In the genomic region with DNA sequence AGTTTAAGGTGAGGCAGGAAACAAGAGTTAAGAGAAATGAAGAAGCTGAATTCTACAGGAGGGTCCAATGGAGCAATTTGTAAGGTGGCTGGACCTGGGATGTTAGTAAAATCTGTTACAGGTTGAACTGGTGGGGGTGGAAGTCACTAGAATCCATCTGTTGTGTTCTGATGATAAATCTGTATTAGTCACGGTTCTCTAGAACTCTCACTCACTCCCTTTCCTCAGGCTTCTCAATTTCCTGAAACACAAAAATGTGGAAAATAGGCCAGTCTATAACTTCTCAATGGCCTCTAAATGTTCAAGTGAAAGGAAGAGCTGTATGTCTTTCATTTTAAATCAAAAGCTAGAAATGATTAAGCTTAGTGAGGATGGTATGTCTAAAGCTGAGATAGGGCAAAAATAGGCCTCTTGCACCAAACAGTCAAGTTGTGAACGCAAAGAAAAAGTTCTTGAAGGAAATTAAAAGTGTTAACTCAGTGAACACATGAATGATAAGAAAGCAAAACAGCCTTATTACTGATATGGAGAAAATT, we compare ENCODE assay signal across 19 cellular contexts.
DNase-seq lines count a peak whose midpoint lies in the region; ATAC-seq, FAIRE-seq and TF ChIP-seq lines count a peak whose summit lies in the region.
"Had no signal": no experiment of that assay in that cellular context is flagged by ENCODE, and none has a peak within 500 bp of the region (broad histone marks: within the 10 kb centered on the region; RNA-seq: fewer than 3 reads in every experiment).

No MANE protein-coding gene starts in this region.

- H3K36me3 ChIP-seq in OCI-LY1 (ENCODE audit: insufficient read depth, low read length): no peaks in the 10 kb centered on the region
- H3K36me3 ChIP-seq in upper lobe of left lung: no peaks in the 10 kb centered on the region
- H3K36me3 ChIP-seq: BLaER1 had no signal

- H3K27me3 Mint-ChIP-seq in stimulated activated naive CD8-positive, alpha-beta T cell treated with anti-CD3 and anti-CD28 coated beads, Interleukin-15, Interleukin-2, amounts not matched to agents 100 ng/mL and 50 ng/mL, for 24 hours: no peaks in the 10 kb centered on the region

- ATAC-seq in stimulated activated naive CD8-positive, alpha-beta T cell treated with anti-CD3 and anti-CD28 coated beads, Interleukin-15, Interleukin-2, amounts not matched to agents 100 U/mL and 50 U/mL, for 24 hours: no peak
- no peak for ATAC-seq in upper lobe of left lung (ENCODE audit: low FRiP score in 2 of 2)
- ATAC-seq: GM23338, Panc1 had no signal

- no peak for TF ChIP-seq CTCF in OCI-LY1 (IDR thresholded peaks at IDR 0.05; ENCODE audit: low read length)
- TF ChIP-seq CTCF in fibroblast of mammary gland (conservative IDR thresholded peaks at IDR 0.05; ENCODE audit: control insufficient read depth, insufficient read depth, low read depth, low read length): no peak
- TF ChIP-seq CTCF in upper lobe of left lung (IDR thresholded peaks at IDR 0.05): no peak

- FAIRE-seq in RCC 7860 (lab: Jason Lieb, UNC): no peak
- FAIRE-seq: HTR-8/SVneo had no signal

- no peaks in the 10 kb centered on the region for H3K36me3 Mint-ChIP-seq in stimulated activated naive CD8-positive, alpha-beta T cell treated with anti-CD3 and anti-CD28 coated beads, Interleukin-15, Interleukin-2, amounts not matched to agents 100 ng/mL and 50 ng/mL, for 24 hours (ENCODE audit: low read depth)

- no peak overlapping the region for H3K4me3 Mint-ChIP-seq in stimulated activated naive CD8-positive, alpha-beta T cell treated with anti-CD3 and anti-CD28 coated beads, Interleukin-15, Interleukin-2, amounts not matched to agents 100 ng/mL and 50 ng/mL, for 24 hours
- H3K4me3 Mint-ChIP-seq: CD8-positive, alpha-beta memory T cell; GM23338 had no signal

- peak overlapping the region; percentile 10 for H3K27ac Mint-ChIP-seq in stimulated activated naive CD8-positive, alpha-beta T cell treated with anti-CD3 and anti-CD28 coated beads, Interleukin-15, Interleukin-2, amounts not matched to agents 100 ng/mL and 50 ng/mL, for 24 hours
- H3K27ac Mint-ChIP-seq: CD8-positive, alpha-beta memory T cell; GM23338 had no signal

- H3K4me1 ChIP-seq in OCI-LY1 (ENCODE audit: insufficient read depth, low read length, severe bottlenecking) (no peaks in the 10 kb centered on the region), upper lobe of left lung (no peaks in the 10 kb centered on the region)
- H3K4me1 ChIP-seq: BLaER1 had no signal

- H3K9me3 ChIP-seq in OCI-LY1 (ENCODE audit: low read length) (no peaks in the 10 kb centered on the region), upper lobe of left lung (no peaks in the 10 kb centered on the region)
- H3K9me3 ChIP-seq: BLaER1 had no signal

- no peak overlapping the region for H3K4me2 ChIP-seq in OCI-LY1 (ENCODE audit: low read length)
- H3K4me2 ChIP-seq: BLaER1, GM23338 had no signal

- H3K4me1 Mint-ChIP-seq in stimulated activated naive CD8-positive, alpha-beta T cell treated with anti-CD3 and anti-CD28 coated beads, Interleukin-15, Interleukin-2, amounts not matched to agents 100 ng/mL and 50 ng/mL, for 24 hours (ENCODE audit: low read depth): peaks cover 8% of the 10 kb centered on the region
- H3K4me1 Mint-ChIP-seq: CD8-positive, alpha-beta memory T cell; GM23338 had no signal

- no peaks in the 10 kb centered on the region for H3K9me2 ChIP-seq in OCI-LY1 (ENCODE audit: low read depth, low read length)

- 0 out of 2 replicates have a peak overlapping the region, but pooled peaks have one; percentile 51 for H2AFZ ChIP-seq in OCI-LY1 (ENCODE audit: low read length)
- H2AFZ ChIP-seq: GM23338 had no signal

- H3K27ac ChIP-seq in OCI-LY1 (ENCODE audit: low read depth, low read length, poor library complexity, severe bottlenecking) (no peak overlapping the region), upper lobe of left lung (no peak overlapping the region)
- H3K27ac ChIP-seq: BLaER1 had no signal

- no peak overlapping the region for H3K9ac ChIP-seq in OCI-LY1 (ENCODE audit: low read length)
- H3K9ac ChIP-seq: BLaER1 had no signal

- no peaks in the 10 kb centered on the region for H3K79me2 ChIP-seq in OCI-LY1 (ENCODE audit: insufficient read depth, low read length)

- H3K27me3 ChIP-seq in OCI-LY1 (ENCODE audit: insufficient read depth, low read length): no peaks in the 10 kb centered on the region
- no peaks in the 10 kb centered on the region for H3K27me3 ChIP-seq in upper lobe of left lung
- H3K27me3 ChIP-seq: BLaER1 had no signal

- no peaks in the 10 kb centered on the region for H4K20me1 ChIP-seq in OCI-LY1 (ENCODE audit: insufficient read depth, low read length)
- H4K20me1 ChIP-seq: BLaER1 had no signal

- H3K9me3 Mint-ChIP-seq in stimulated activated naive CD8-positive, alpha-beta T cell treated with anti-CD3 and anti-CD28 coated beads, Interleukin-15, Interleukin-2, amounts not matched to agents 100 ng/mL and 50 ng/mL, for 24 hours: peaks cover 13% of the 10 kb centered on the region
- H3K9me3 Mint-ChIP-seq: GM23338 had no signal

- no peak for TF ChIP-seq EP300 in upper lobe of left lung (IDR thresholded peaks at IDR 0.05)

- DNase-seq in stimulated activated naive CD8-positive, alpha-beta T cell treated with anti-CD3 and anti-CD28 coated beads, Interleukin-15, Interleukin-2, amounts not matched to agents 100 U/mL and 50 U/mL, for 24 hours: no peak
- DNase-seq in fibroblast of mammary gland (ENCODE audit: low read depth) (peak; percentile 13), upper lobe of left lung (no peak), RCC 7860 (ENCODE audit: low spot score) (no peak), NCI-H526 treated with DMSO at 0.1 percent for 48 hours (lab: John Stamatoyannopoulos, UW) (no peak)
- DNase-seq: CD8-positive, alpha-beta memory T cell; KG1; MM.1S; NCI-H1105; NCI-H187 treated with DMSO at 0.1 percent for 48 hours; NCI-H446; NCI-H748 treated with DMSO at 0.1 percent for 48 hours; SIG-M5 had no signal

- H3F3A ChIP-seq in OCI-LY1 (ENCODE audit: insufficient read depth, low read length): no peaks in the 10 kb centered on the region

- no peak for TF ChIP-seq POLR2A in upper lobe of left lung (IDR thresholded peaks at IDR 0.05)

- WGBS in upper lobe of left lung, 2 donors: 90 to 91% methylated on average over 2 of the region's 2 CpGs

- no peak overlapping the region for H3K4me3 ChIP-seq in OCI-LY1 (ENCODE audit: low read depth, low read length, poor library complexity, severe bottlenecking)
- no peak overlapping the region for H3K4me3 ChIP-seq in fibroblast of mammary gland (ENCODE audit: control insufficient read depth, low read depth, low read length)
- H3K4me3 ChIP-seq in upper lobe of left lung: no peak overlapping the region
- H3K4me3 ChIP-seq: BLaER1, GM23338 had no signal
